In the genomic region with DNA sequence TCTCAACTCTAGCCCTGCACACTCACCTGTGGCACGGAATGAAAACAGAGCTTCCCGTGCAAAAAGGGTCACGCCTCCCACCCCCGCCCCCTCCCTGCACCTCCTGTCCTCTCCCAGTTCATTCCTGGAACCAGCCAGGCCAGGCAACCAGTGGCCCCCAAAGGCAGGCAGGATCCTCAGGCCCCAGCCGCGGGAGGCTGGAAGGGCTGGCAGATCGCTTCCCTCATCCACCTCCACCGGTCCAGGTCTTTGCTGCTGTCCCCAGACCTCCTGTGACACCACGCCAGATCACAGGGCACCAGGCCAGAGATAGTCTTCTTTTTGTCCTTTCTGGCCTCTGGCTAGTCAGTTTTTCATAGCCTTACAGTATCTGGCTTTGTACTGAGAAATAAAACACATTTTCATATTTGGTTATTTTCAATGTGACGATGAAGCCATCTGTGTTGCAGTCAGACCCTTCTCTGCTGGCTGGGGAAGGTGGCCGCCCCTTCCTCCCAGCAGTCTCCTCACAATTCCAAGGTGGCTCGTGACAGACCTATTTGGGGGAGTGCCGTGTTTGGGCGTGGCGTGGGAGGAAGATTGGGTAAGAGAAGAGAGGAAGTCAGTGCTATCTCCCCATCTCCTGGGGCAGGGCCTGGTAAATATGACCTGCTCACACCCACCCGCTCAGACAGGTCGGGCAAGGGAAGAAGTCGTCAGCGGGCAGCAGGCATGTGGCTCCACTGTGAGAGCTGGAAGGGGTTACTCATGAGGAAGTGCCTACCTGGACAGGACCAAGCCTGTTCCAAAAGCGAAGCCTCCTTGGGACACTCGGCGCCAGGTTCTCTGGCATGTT, we compare ENCODE assay signal across 9 cellular contexts. TPM values are rescaled to one million over a fixed set of nuclear protein-coding genes. Genes with fewer than 3 reads are reported as not detected.
DNase-seq lines count a peak whose midpoint lies in the region; ATAC-seq and TF ChIP-seq lines count a peak whose summit lies in the region.
"Had no signal": no experiment of that assay in that cellular context is flagged by ENCODE, and none has a peak within 500 bp of the region (broad histone marks: within the 10 kb centered on the region; RNA-seq: fewer than 3 reads in every experiment).

No MANE protein-coding gene starts in this region.

- H3K27me3 Mint-ChIP-seq in activated T-cell treated with anti-CD3 and anti-CD28 coated beads, Interleukin-2, amount 50 U/mL, for 72 hours (ENCODE audit: low read depth) = no peaks in the 10 kb centered on the region

- peaks cover 44% of the 10 kb centered on the region for H3K36me3 ChIP-seq in lower lobe of right lung
- no peaks in the 10 kb centered on the region for H3K36me3 ChIP-seq in aorta (ENCODE audit: control insufficient read depth in 1 of 2, insufficient read depth in 2 of 2, low read length in 1 of 2)
- H3K36me3 ChIP-seq in sigmoid colon = peaks cover 0 to 26% (median 3%) of the 10 kb centered on the region in 4 donors
- H3K36me3 ChIP-seq in psoas muscle (ENCODE audit: insufficient read depth in 1 of 2, low read depth in 1 of 2) = peaks cover 0 to 39% of the 10 kb centered on the region in 2 donors

- no peak overlapping the region for H3K4me3 ChIP-seq in lower lobe of right lung
- H3K4me3 ChIP-seq in aorta (ENCODE audit: low read length in 2 of 2) = no peak overlapping the region
- no peak overlapping the region for H3K4me3 ChIP-seq in sigmoid colon
- no peak overlapping the region for H3K4me3 ChIP-seq in psoas muscle

- H3K27ac ChIP-seq in lower lobe of right lung = peak overlapping the region; percentile 62
- H3K27ac ChIP-seq in aorta (ENCODE audit: low read depth in 1 of 2, low read length in 2 of 2) = no peak overlapping the region
- H3K27ac ChIP-seq in sigmoid colon = peak overlapping the region in 1 of 4 donors; percentile 14
- no peak overlapping the region for H3K27ac ChIP-seq in psoas muscle

- no peaks in the 10 kb centered on the region for H3K36me3 Mint-ChIP-seq in activated T-cell treated with anti-CD3 and anti-CD28 coated beads, Interleukin-2, amount 50 U/mL, for 72 hours (ENCODE audit: insufficient read depth in 2 of 2)

- intact Hi-C loops in lower lobe of right lung (cut with DNase I) = loop anchor here (10.0 kb wide), 1 partner anchor 48 kb away; a partner anchor contains a TSS
- intact Hi-C loops in aorta (cut with DNase I) = no loop called here
- intact Hi-C loops in sigmoid colon (cut with DNase I) = no loop called here
- intact Hi-C loops in psoas muscle (cut with DNase I) = no loop called here

- H3K27ac Mint-ChIP-seq in activated T-cell treated with anti-CD3 and anti-CD28 coated beads, Interleukin-2, amount 50 U/mL, for 72 hours = peak overlapping the region; percentile 66

- TF ChIP-seq CTCF in lower lobe of right lung (IDR thresholded peaks at IDR 0.05) (no peak), sigmoid colon (IDR thresholded peaks at IDR 0.05) (no peak), psoas muscle (IDR thresholded peaks at IDR 0.05) (no peak)

- H3K9me3 ChIP-seq in lower lobe of right lung = no peaks in the 10 kb centered on the region
- no peaks in the 10 kb centered on the region for H3K9me3 ChIP-seq in aorta (ENCODE audit: control insufficient read depth, low read length)
- no peaks in the 10 kb centered on the region for H3K9me3 ChIP-seq in sigmoid colon
- H3K9me3 ChIP-seq in psoas muscle = no peaks in the 10 kb centered on the region

- 80% methylated on average over 22 of the region's 22 CpGs for WGBS in aorta, 2 donors
- 31 to 67% methylated on average over 22 of the region's 22 CpGs for WGBS in sigmoid colon, 2 donors
- WGBS in psoas muscle, 3 donors = 75 to 79% (median 76%) methylated on average over 22 of the region's 22 CpGs

- TF ChIP-seq EP300 in sigmoid colon (IDR thresholded peaks at IDR 0.05) = no peak

- H3K27me3 ChIP-seq in lower lobe of right lung (ENCODE audit: low read depth) = no peaks in the 10 kb centered on the region
- H3K27me3 ChIP-seq in aorta (ENCODE audit: control insufficient read depth in 1 of 2, insufficient read depth in 2 of 2, low read length in 1 of 2) = no peaks in the 10 kb centered on the region
- no peaks in the 10 kb centered on the region for H3K27me3 ChIP-seq in sigmoid colon
- H3K27me3 ChIP-seq in psoas muscle (ENCODE audit: insufficient read depth in 3 of 3, low read length in 2 of 3) = no peaks in the 10 kb centered on the region

- peak overlapping the region; percentile 48 to 50 for H3K4me3 Mint-ChIP-seq in activated T-cell treated with anti-CD3 and anti-CD28 coated beads, Interleukin-2, amount 50 U/mL, for 72 hours

- peaks cover 21% of the 10 kb centered on the region for H3K4me1 ChIP-seq in lower lobe of right lung
- H3K4me1 ChIP-seq in aorta (ENCODE audit: control insufficient read depth in 1 of 2, insufficient read depth in 2 of 2, low read length in 2 of 2) = no peaks in the 10 kb centered on the region
- H3K4me1 ChIP-seq in sigmoid colon = peaks cover 0 to 5% (median 3%) of the 10 kb centered on the region in 4 donors
- H3K4me1 ChIP-seq in psoas muscle = no peaks in the 10 kb centered on the region

- no peak for TF ChIP-seq POLR2A in sigmoid colon (IDR thresholded peaks at IDR 0.05)

- peak in 1 of 2 donors; percentile 10 for ATAC-seq in activated T-cell treated with anti-CD3 and anti-CD28 coated beads, Interleukin-2, amount 50 U/mL, for 72 hours (replicated peaks in 1 of 2)
- ATAC-seq in lower lobe of right lung (no peak), aorta (ENCODE audit: low FRiP score) (no peak), HG02678 (IDR thresholded peaks at IDR 0.05; ENCODE audit: unreplicated experiment) (no peak), psoas muscle (no peak)
- ATAC-seq: Right ventricle myocardium inferior had no signal

- DNase-seq in stimulated activated CD4-positive, alpha-beta T cell treated with anti-CD3 and anti-CD28 coated beads, Interleukin-4, amount 100 ng/mL, for 1 hour = peak; percentile 43
- no peak for DNase-seq in stimulated activated CD4-positive, alpha-beta T cell treated with anti-CD3 and anti-CD28 coated beads, Interleukin-2, amount 100 ng/mL, for 48 hours
- peak in 1 of 2 donors; percentile 23 for DNase-seq in activated T-cell treated with anti-CD3 and anti-CD28 coated beads, Interleukin-2, amount 50 U/mL, for 72 hours
- peak; percentile 67 for DNase-seq in lower lobe of right lung
- DNase-seq in aorta = no peak
- DNase-seq in sigmoid colon = no peak
- DNase-seq in psoas muscle = no peak

- no peaks in the 10 kb centered on the region for H3K9me3 Mint-ChIP-seq in activated T-cell treated with anti-CD3 and anti-CD28 coated beads, Interleukin-2, amount 50 U/mL, for 72 hours

- peaks cover 28% of the 10 kb centered on the region for H3K4me1 Mint-ChIP-seq in activated T-cell treated with anti-CD3 and anti-CD28 coated beads, Interleukin-2, amount 50 U/mL, for 72 hours (ENCODE audit: low read depth)

RNA-seq across cellular contexts. Expression of a gene that starts 9.1 kb away (rescaled TPM):
- total RNA-seq in activated T-cell treated with anti-CD3 and anti-CD28 coated beads, Interleukin-2, amount 50 U/mL, for 72 hours = 10 to 100 TPM; 13.3 to 20.3 TPM
- total RNA-seq in lower lobe of right lung (37.7 TPM), aorta (10 to 100 TPM; 27.3 to 37.0 TPM), sigmoid colon (10 to 100 TPM; 20.0 to 37.7 (median 26.6) TPM), psoas muscle (10 to 100 TPM in 1 of 4 donors, 1 to 10 TPM in 3; 3.7 to 10.1 (median 6.9) TPM)
- polyA plus RNA-seq in aorta (10 to 100 TPM; 13.3 to 24.1 TPM), sigmoid colon (10 to 100 TPM; 15.6 to 39.0 (median 21.3) TPM), psoas muscle (1 to 10 TPM; 3.0 to 5.0 (median 4.2) TPM)

RNA-seq across cellular contexts. Expression of a gene that starts 23.3 kb away (rescaled TPM):
- total RNA-seq in activated T-cell treated with anti-CD3 and anti-CD28 coated beads, Interleukin-2, amount 50 U/mL, for 72 hours = 10 to 100 TPM; 78.5 to 90.9 TPM
- total RNA-seq in lower lobe of right lung (66.9 TPM), aorta (10 to 100 TPM; 43.2 to 96.1 TPM), sigmoid colon (10 to 100 TPM; 23.9 to 45.7 (median 24.2) TPM), psoas muscle (1 to 10 TPM; 4.1 to 8.6 (median 7.8) TPM)
- polyA plus RNA-seq in aorta (100 to 1,000 TPM in 1 of 2 donors, 10 to 100 TPM in 1; 16.8 to 100 TPM), sigmoid colon (10 to 100 TPM in 2 of 3 donors, 1 to 10 TPM in 1; 9.0 to 42.2 (median 16.8) TPM), psoas muscle (1 to 10 TPM; 4.6 to 7.0 (median 5.9) TPM)

RNA-seq across cellular contexts. Expression of a gene that starts 40.9 kb away (rescaled TPM):
- total RNA-seq in activated T-cell treated with anti-CD3 and anti-CD28 coated beads, Interleukin-2, amount 50 U/mL, for 72 hours = 10 to 100 TPM; 68.5 to 74.1 TPM
- total RNA-seq in lower lobe of right lung (86.6 TPM), aorta (10 to 100 TPM; 82.7 to 85.1 TPM), sigmoid colon (10 to 100 TPM; 48.5 to 78.9 (median 67.0) TPM), psoas muscle (10 to 100 TPM; 31.8 to 89.8 (median 56.1) TPM)
- polyA plus RNA-seq in aorta (100 to 1,000 TPM; 175 to 338 TPM), sigmoid colon (100 to 1,000 TPM; 381 to 748 (median 498) TPM), psoas muscle (10 to 100 TPM; 72.6 to 74.9 (median 73.3) TPM)

RNA-seq across cellular contexts. Expression of a gene that starts 46.1 kb away (rescaled TPM):
- total RNA-seq in activated T-cell treated with anti-CD3 and anti-CD28 coated beads, Interleukin-2, amount 50 U/mL, for 72 hours = 100 to 1,000 TPM; 379 to 422 TPM
- total RNA-seq in lower lobe of right lung = 101 TPM
- 10 to 100 TPM; 53.8 to 77.6 TPM for total RNA-seq in aorta
- polyA plus RNA-seq in aorta = 10 to 100 TPM; 29.3 to 53.6 TPM
- total RNA-seq in sigmoid colon = 10 to 100 TPM; 32.1 to 48.2 (median 38.9) TPM
- 100 to 1,000 TPM in 1 of 3 donors, 10 to 100 TPM in 2; 88.3 to 152 (median 92.0) TPM for polyA plus RNA-seq in sigmoid colon
- total RNA-seq in psoas muscle = 10 to 100 TPM; 41.7 to 46.8 (median 46.1) TPM
- polyA plus RNA-seq in psoas muscle = 10 to 100 TPM; 37.3 to 56.8 (median 46.2) TPM

Comparison
In these comparisons a context has a peak if more than half of its experiments do, and no peak if none do; other contexts are left out.
1. DNase-seq: peak in stimulated activated CD4-positive, alpha-beta T cell treated with anti-CD3 and anti-CD28 coated beads, Interleukin-4, amount 100 ng/mL, for 1 hour (single experiment) and lower lobe of right lung (single experiment); none in stimulated activated CD4-positive, alpha-beta T cell treated with anti-CD3 and anti-CD28 coated beads, Interleukin-2, amount 100 ng/mL, for 48 hours (0 of 2), aorta (0 of 2), sigmoid colon (single experiment) and psoas muscle (0 of 2).